ENCODE assay signal across 8 cellular contexts in genomic region chr6:44128020-44128917, GRCh38. TPM values are rescaled to one million over a fixed set of nuclear protein-coding genes. Genes with fewer than 3 reads are reported as not detected.
DNase-seq lines count a peak whose midpoint lies in the region; ATAC-seq and TF ChIP-seq lines count a peak whose summit lies in the region.

No MANE protein-coding gene starts in this region.

- CTCF ChIA-PET in HCT116 (lab: Charles Lee), result interaction anchor here (0.6 to 1.2 kb wide), 2 partner anchors 26 to 404 kb away, joined by 3 to 4 read pairs; no protein-coding TSS in a partner anchor

- H3K79me2 ChIP-seq in DND-41 (ENCODE audit: insufficient read depth, low read length), result peaks cover 45% of the 10 kb centered on the region
- H3K79me2 ChIP-seq in HCT116 (ENCODE audit: insufficient read depth, low read length), result peaks cover 70% of the 10 kb centered on the region
- peaks cover 37% of the 10 kb centered on the region for H3K79me2 ChIP-seq in mesendoderm (ENCODE audit: control insufficient read depth, insufficient read depth, low read length)

- H2BK120ac ChIP-seq in mesendoderm (ENCODE audit: low read depth, low read length), result peak overlapping the region; percentile 18

- peak overlapping the region; percentile 42 for H3K18ac ChIP-seq in mesendoderm (ENCODE audit: low read length)

- ATAC-seq in DND-41 (ENCODE audit: insufficient read depth, low read depth) (no peak), HCT116 (peak; percentile 57)

- H4K8ac ChIP-seq in mesendoderm (ENCODE audit: low read depth, low read length), result no peak overlapping the region

- TF ChIP-seq POLR2A in HCT116 (IDR thresholded peaks at IDR 0.05; ENCODE audit: borderline replicate concordance, extremely low read depth, insufficient read depth, insufficient read length), result no peak

- peaks cover 38% of the 10 kb centered on the region for H4K20me1 ChIP-seq in DND-41 (ENCODE audit: insufficient read depth, low read length)
- H4K20me1 ChIP-seq in HCT116 (ENCODE audit: insufficient read depth), result peaks cover 18% of the 10 kb centered on the region

- H2AFZ ChIP-seq in DND-41 (ENCODE audit: low read depth, low read length) (peak overlapping the region; percentile 78), HCT116 (ENCODE audit: low read depth, low read length, poor library complexity, severe bottlenecking) (no peak overlapping the region)

- H2BK5ac ChIP-seq in mesendoderm (ENCODE audit: low read length), result no peak overlapping the region

- POLR2A ChIA-PET in HCT116 (lab: Charles Lee), result interaction anchor here (0.5 to 1.0 kb wide), 4 partner anchors 10 to 275 kb away, joined by 3 to 9 read pairs (median 5); partner anchors contain the start of gene HSP90AB1

- peak overlapping the region; percentile 82 for H3K4me2 ChIP-seq in DND-41 (ENCODE audit: insufficient read depth, low read length)
- peak overlapping the region; percentile 95 for H3K4me2 ChIP-seq in HCT116 (ENCODE audit: low read length)
- H3K4me2 ChIP-seq in mesendoderm (ENCODE audit: low read length), result peak overlapping the region; percentile 79

- DNase-seq in DND-41, result no peak
- no peak for DNase-seq in HCT116 (ENCODE audit: low read depth, low spot score)
- DNase-seq in T1000 (lab: John Stamatoyannopoulos, UW), result peak; percentile 6
- peak; percentile 39 for DNase-seq in mesendoderm
- DNase-seq in NCI-H2196 treated with DMSO at 0.1 percent for 48 hours (lab: John Stamatoyannopoulos, UW; ENCODE audit: unreplicated experiment), result no peak
- no peak for DNase-seq in MV-4-11 (lab: John Stamatoyannopoulos, UW)

- H3K27me3 ChIP-seq in DND-41 (ENCODE audit: insufficient read depth, low read length, poor library complexity) (no peaks in the 10 kb centered on the region), HCT116 (ENCODE audit: insufficient read depth, low read length) (no peaks in the 10 kb centered on the region), endocrine pancreas (ENCODE audit: control insufficient read depth, insufficient read depth, low read length) (no peaks in the 10 kb centered on the region), mesendoderm (ENCODE audit: insufficient read depth, low read length, poor library complexity) (no peaks in the 10 kb centered on the region), thymus (ENCODE audit: control insufficient read depth, insufficient read depth) (no peaks in the 10 kb centered on the region)

- H3K9ac ChIP-seq in DND-41 (ENCODE audit: low read depth, low read length) (peak overlapping the region; percentile 75), HCT116 (ENCODE audit: low read length) (peak overlapping the region; percentile 89), endocrine pancreas (ENCODE audit: control insufficient read depth, insufficient read depth, low read length) (peak overlapping the region; percentile 45), mesendoderm (ENCODE audit: low read length) (peak overlapping the region; percentile 78)

- BruUV-seq in HCT116 (replicated peaks; lab: Mats Ljungman, UMichigan), result no TSS peak

- H3K4me1 ChIP-seq in DND-41 (ENCODE audit: insufficient read depth, low read length) (peaks cover 46% of the 10 kb centered on the region), HCT116 (ENCODE audit: control insufficient read depth in 1 of 2, insufficient read depth in 2 of 2, low read length in 2 of 2) (peaks cover 22 to 50% of the 10 kb centered on the region in 2 experiments; a peak in 3 of 4 replicates), endocrine pancreas (ENCODE audit: control insufficient read depth, insufficient read depth, low read length) (peaks cover 7% of the 10 kb centered on the region), mesendoderm (ENCODE audit: control insufficient read depth, low read depth, low read length) (peaks cover 6% of the 10 kb centered on the region), thymus (ENCODE audit: control insufficient read depth, insufficient read depth, low read length) (peaks cover 21% of the 10 kb centered on the region)

- peak overlapping the region; percentile 89 for H3K23ac ChIP-seq in mesendoderm (ENCODE audit: low read length)

- peaks cover 7% of the 10 kb centered on the region for H3K79me1 ChIP-seq in mesendoderm (ENCODE audit: low read length)

- H3K36me3 ChIP-seq in DND-41 (ENCODE audit: insufficient read depth, low read length), result 0 out of 2 replicates have a peak, but pooled peaks cover 4% of the 10 kb centered on the region
- H3K36me3 ChIP-seq in HCT116 (ENCODE audit: control insufficient read depth in 1 of 2, insufficient read depth in 2 of 2, low read length in 2 of 2), result peaks cover 0 to 13% of the 10 kb centered on the region in 2 experiments; a peak in 1 of 4 replicates
- no peaks in the 10 kb centered on the region for H3K36me3 ChIP-seq in endocrine pancreas (ENCODE audit: control insufficient read depth, insufficient read depth, low read length)
- no peaks in the 10 kb centered on the region for H3K36me3 ChIP-seq in mesendoderm (ENCODE audit: control insufficient read depth, insufficient read depth, low read length)
- H3K36me3 ChIP-seq in thymus (ENCODE audit: control insufficient read depth, insufficient read depth), result no peaks in the 10 kb centered on the region

- intact Hi-C loops in HCT116 (cut with micrococcal nuclease), result no loop called here

- H3K56ac ChIP-seq in mesendoderm (ENCODE audit: low read length), result peak overlapping the region; percentile 87

- RAD21 ChIA-PET in HCT116 (lab: Charles Lee; ENCODE audit: low non-redundant PET in 1 of 2, low total read pairs in 2 of 2, uncharacterized antibody in 2 of 2, unreplicated experiment in 2 of 2), result interaction anchor here in 1 of 2 experiments (0.5 kb wide), 1 partner anchor 51 kb away, joined by 3 read pairs; no protein-coding TSS in a partner anchor

- no peaks in the 10 kb centered on the region for H3K9me2 ChIP-seq in HCT116 (ENCODE audit: insufficient read depth)

- no peak overlapping the region for H4K5ac ChIP-seq in mesendoderm (ENCODE audit: low read length)

- no peak for TF ChIP-seq RAD21 in HCT116 (IDR thresholded peaks at IDR 0.05; ENCODE audit: low read depth)

- peak overlapping the region; percentile 45 for H2AK5ac ChIP-seq in mesendoderm (ENCODE audit: low read length)

- H3K4me3 ChIP-seq in DND-41 (ENCODE audit: low read depth in 1 of 2, low read length in 2 of 2) (peak overlapping the region; percentile 67 to 81; a peak in 3 of 4 replicates), HCT116 (replicated peaks in 1 of 2; ENCODE audit: low read depth in 1 of 2, low read length in 2 of 2) (peak overlapping the region; percentile 69 to 73), endocrine pancreas (ENCODE audit: control insufficient read depth, insufficient read depth, low read length) (no peak overlapping the region), mesendoderm (ENCODE audit: low read length) (peak overlapping the region; percentile 67), thymus (ENCODE audit: low read length) (peak overlapping the region; percentile 95)

- TF ChIP-seq CTCF in DND-41 (IDR thresholded peaks at IDR 0.05; ENCODE audit: borderline replicate concordance, extremely low read depth, low read length, poor library complexity, severe bottlenecking) (no peak), HCT116 (IDR thresholded peaks at IDR 0.05 in 2 of 3, conservative IDR thresholded peaks at IDR 0.05 in 1 of 3; ENCODE audit: borderline replicate concordance in 1 of 3, insufficient read depth in 1 of 3, low read depth in 2 of 3, low read length in 2 of 3) (peak in 2 of 3 experiments; percentile 0 to 5; a peak in 1 of 6 replicates)

- H3K4ac ChIP-seq in mesendoderm (ENCODE audit: low read depth, low read length), result peak overlapping the region; percentile 94

- H2BK15ac ChIP-seq in mesendoderm (replicated peaks; ENCODE audit: low read depth), result no peak overlapping the region

- H3K27ac ChIP-seq in DND-41 (ENCODE audit: low read length) (no peak overlapping the region; the same call in 1 of the 2 replicates), HCT116 (ENCODE audit: low read depth, low read length) (peak overlapping the region; percentile 76), mesendoderm (ENCODE audit: low read depth, low read length) (no peak overlapping the region), thymus (ENCODE audit: low read depth) (no peak overlapping the region)

- WGBS in mesendoderm (ENCODE audit: extremely low coverage, insufficient coverage, low lambda C conversion rate), result no CpG with 5 or more reads among the region's 49 CpGs
- WGBS in thymus, result 18% methylated on average over 49 of the region's 49 CpGs

- H3K9me3 ChIP-seq in DND-41 (ENCODE audit: insufficient read depth, low read length, severe bottlenecking) (no peaks in the 10 kb centered on the region), HCT116 (ENCODE audit: control insufficient read depth in 1 of 2, insufficient read depth in 1 of 2, low read depth in 1 of 2, low read length in 2 of 2) (no peaks in the 10 kb centered on the region), endocrine pancreas (ENCODE audit: control insufficient read depth, low read length) (no peaks in the 10 kb centered on the region), thymus (ENCODE audit: control insufficient read depth) (no peaks in the 10 kb centered on the region)

TF ChIP-seq in HCT116, 20 proteins besides CTCF, POLR2A, EP300 and RAD21:
- TF ChIP-seq SP1 (IDR thresholded peaks at IDR 0.05; ENCODE audit: low read depth), result no peak
- TF ChIP-seq EGR1 (IDR thresholded peaks at IDR 0.05; ENCODE audit: low read depth), result peak; percentile 34; the same call in 1 of the 2 replicates
- no peak for TF ChIP-seq POLR2AphosphoS5 (IDR thresholded peaks at IDR 0.05; ENCODE audit: low read depth, low read length)

RNA-seq across cellular contexts. Expression of gene TMEM63B, which starts 0.9 kb away (rescaled TPM):
- 58.2 TPM for total RNA-seq in HCT116 (2021; ENCODE audit: unreplicated experiment)
- polyA plus RNA-seq in HCT116 (2012), result 49.8 and 55.4 TPM in 2 replicates
- polyA plus RNA-seq in mesendoderm (2013, experiment 1 of 2), result 17.8 TPM
- polyA plus RNA-seq in mesendoderm (2013, experiment 2 of 2), result 17.9 TPM
- polyA plus RNA-seq in thymus, result 11.7 TPM

RNA-seq across cellular contexts. Expression of gene MRPL14, which starts 1.0 kb away (rescaled TPM):
- 69.6 TPM for total RNA-seq in HCT116 (2021; ENCODE audit: unreplicated experiment)
- polyA plus RNA-seq in HCT116 (2012), result 64.7 and 76.7 TPM in 2 replicates
- polyA plus RNA-seq in mesendoderm (2013, experiment 1 of 2), result 90.4 TPM
- 90.0 TPM for polyA plus RNA-seq in mesendoderm (2013, experiment 2 of 2)
- polyA plus RNA-seq in thymus, result 48.4 TPM

RNA-seq across cellular contexts. Expression of gene CAPN11, which starts 30.4 kb away (rescaled TPM):
- not detected for total RNA-seq in HCT116 (2021; ENCODE audit: unreplicated experiment)
- polyA plus RNA-seq in HCT116 (2012), result 0.05 TPM in 1 of 2 replicates, not detected in the other
- polyA plus RNA-seq in mesendoderm (2013, experiment 1 of 2), result 0.18 TPM
- 0.22 TPM for polyA plus RNA-seq in mesendoderm (2013, experiment 2 of 2)
- polyA plus RNA-seq in thymus, result 1.0 TPM

Comparison
In these comparisons a context has a peak if more than half of its experiments do, and no peak if none do; other contexts are left out.
1. DNase-seq: peak in T1000 (single experiment) and mesendoderm (single experiment); none in DND-41 (single experiment), HCT116 (single experiment), NCI-H2196 treated with DMSO at 0.1 percent for 48 hours (single experiment) and MV-4-11 (single experiment).
2. Peak in every context shown above with its lines, with median percentiles within 50 percentile points of each other: H3K4me2 ChIP-seq and H3K9ac ChIP-seq.